In the genomic region with DNA sequence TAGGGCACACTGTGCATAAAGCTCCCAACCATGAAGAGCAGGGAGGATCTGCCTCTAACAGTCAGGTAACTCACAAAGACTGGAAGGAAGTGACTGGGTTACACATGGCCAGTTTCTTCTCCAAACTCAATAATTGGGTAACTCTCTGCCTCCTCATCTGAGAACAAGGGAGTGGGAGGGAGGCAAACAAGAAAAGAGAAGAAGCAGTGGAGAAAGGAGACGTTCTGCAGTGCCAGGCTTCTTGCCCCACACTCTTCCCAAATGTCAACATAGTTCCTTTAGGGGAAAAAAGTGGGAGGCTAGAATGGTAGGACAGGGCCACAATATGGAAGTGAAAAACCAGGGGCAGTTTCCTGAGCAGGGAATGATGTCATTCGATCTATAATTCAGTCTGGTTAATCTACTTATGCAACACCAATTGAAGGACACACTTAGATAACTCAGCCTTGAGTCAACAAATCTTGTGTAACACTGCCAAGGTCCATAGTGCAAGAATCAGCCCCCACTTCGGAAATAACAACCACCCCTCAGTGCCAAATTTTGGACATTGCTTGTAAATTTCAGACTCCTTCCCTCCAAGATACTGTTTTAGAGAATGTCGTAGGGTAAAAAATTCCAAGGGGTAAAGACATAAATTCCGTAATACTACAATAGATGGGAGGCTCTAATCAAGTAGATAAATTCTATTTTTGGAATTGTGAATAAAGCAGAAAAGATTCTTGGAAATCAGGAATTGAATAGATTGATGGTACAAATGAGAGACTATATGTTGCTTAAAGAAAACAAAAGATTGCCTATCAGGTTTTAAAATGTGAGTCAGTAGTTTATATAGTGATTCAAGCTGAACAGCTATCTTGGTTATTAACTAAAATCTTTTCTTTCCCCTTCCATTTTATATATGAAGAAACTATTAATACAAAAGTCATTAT, we compare ENCODE assay signal across 8 cellular contexts.
A peak's percentile ranks its signal among the peaks of the same experiment; 100 is the strongest.
DNase-seq lines count a peak whose midpoint lies in the region; ATAC-seq and TF ChIP-seq lines count a peak whose summit lies in the region.

No MANE protein-coding gene starts in this region.

- H3K4me1 Mint-ChIP-seq in activated CD8-positive, alpha-beta memory T cell treated with anti-CD3 and anti-CD28 coated beads, Interleukin-2, amount 10 ng/mL, durations not matched to agents 7 days and 5 days: peaks cover 45% of the 10 kb centered on the region

- DNase-seq in EH (ENCODE audit: low read depth) (peak; percentile 88), fibroblast of mammary gland (ENCODE audit: low read depth) (peak; percentile 92), psoas muscle (no peak), T-helper 9 cell (no peak)
- DNase-seq in activated CD8-positive, alpha-beta memory T cell treated with anti-CD3 and anti-CD28 coated beads, Interleukin-2, amount 10 ng/mL, durations not matched to agents 7 days and 5 days: no peak

- no peaks in the 10 kb centered on the region for H3K36me3 ChIP-seq in OCI-LY3 (replicated peaks; ENCODE audit: low read depth, low read length)
- no peaks in the 10 kb centered on the region for H3K36me3 ChIP-seq in psoas muscle (ENCODE audit: insufficient read depth in 1 of 2, low read depth in 1 of 2)

- H2AFZ ChIP-seq in OCI-LY3 (ENCODE audit: low read depth, low read length): no peak overlapping the region

- H3K79me2 ChIP-seq in OCI-LY3 (ENCODE audit: low read length): no peaks in the 10 kb centered on the region

- peaks cover 10% of the 10 kb centered on the region for H3K36me3 Mint-ChIP-seq in activated CD8-positive, alpha-beta memory T cell treated with anti-CD3 and anti-CD28 coated beads, Interleukin-2, amount 10 ng/mL, durations not matched to agents 7 days and 5 days

- 66 to 82% (median 76%) methylated on average over 5 of the region's 5 CpGs for WGBS in psoas muscle, 3 donors

- ATAC-seq in psoas muscle: peak; percentile 36 to 58 (median 52)
- ATAC-seq in GM18511 (IDR thresholded peaks at IDR 0.05; ENCODE audit: unreplicated experiment): no peak
- no peak for ATAC-seq in activated CD8-positive, alpha-beta memory T cell treated with anti-CD3 and anti-CD28 coated beads, Interleukin-2, amount 10 ng/mL, durations not matched to agents 7 days and 5 days
- ATAC-seq in GM19023 (IDR thresholded peaks at IDR 0.05; ENCODE audit: unreplicated experiment): no peak

- peak overlapping the region; percentile 16; the same call in 1 of the 2 replicates for H3K4me2 ChIP-seq in OCI-LY3 (ENCODE audit: low read length)

- no peak overlapping the region for H3K27ac Mint-ChIP-seq in activated CD8-positive, alpha-beta memory T cell treated with anti-CD3 and anti-CD28 coated beads, Interleukin-2, amount 10 ng/mL, durations not matched to agents 7 days and 5 days

- H3K9me3 Mint-ChIP-seq in activated CD8-positive, alpha-beta memory T cell treated with anti-CD3 and anti-CD28 coated beads, Interleukin-2, amount 10 ng/mL, durations not matched to agents 7 days and 5 days (ENCODE audit: low read depth): no peaks in the 10 kb centered on the region

- peaks cover 60% of the 10 kb centered on the region for H3K4me1 ChIP-seq in OCI-LY3 (ENCODE audit: low read length)
- H3K4me1 ChIP-seq in psoas muscle: peaks cover 42% of the 10 kb centered on the region

- H3K27ac ChIP-seq in OCI-LY3 (ENCODE audit: low read length) (no peak overlapping the region), psoas muscle (peak overlapping the region; percentile 92)

- no peak for TF ChIP-seq CTCF in OCI-LY3 (IDR thresholded peaks at IDR 0.05; ENCODE audit: low read depth, low read length)
- TF ChIP-seq CTCF in fibroblast of mammary gland (conservative IDR thresholded peaks at IDR 0.05; ENCODE audit: control insufficient read depth, insufficient read depth, low read depth, low read length): no peak
- no peak for TF ChIP-seq CTCF in psoas muscle (IDR thresholded peaks at IDR 0.05)

- no peaks in the 10 kb centered on the region for H3K9me3 ChIP-seq in OCI-LY3 (ENCODE audit: insufficient read depth, low read length)
- H3K9me3 ChIP-seq in psoas muscle: no peaks in the 10 kb centered on the region

- no peaks in the 10 kb centered on the region for H4K20me1 ChIP-seq in OCI-LY3 (ENCODE audit: insufficient read depth, low read length)

- intact Hi-C loops in psoas muscle (cut with DNase I): loop anchor here (5.0 to 10.0 kb wide), 2 partner anchors 40 to 658 kb away; no protein-coding TSS in a partner anchor

- CTCF ChIA-PET in activated CD8-positive, alpha-beta memory T cell treated with anti-CD3 and anti-CD28 coated beads, Interleukin-2, amount 10 ng/mL, durations not matched to agents 7 days and 5 days (lab: Charles Lee): no interaction called here

- no peak overlapping the region for H3K4me3 Mint-ChIP-seq in activated CD8-positive, alpha-beta memory T cell treated with anti-CD3 and anti-CD28 coated beads, Interleukin-2, amount 10 ng/mL, durations not matched to agents 7 days and 5 days

- H3K27me3 ChIP-seq in OCI-LY3 (ENCODE audit: low read depth, low read length) (no peaks in the 10 kb centered on the region), psoas muscle (ENCODE audit: insufficient read depth in 3 of 3, low read length in 2 of 3) (no peaks in the 10 kb centered on the region)

- no peak overlapping the region for H3K9ac ChIP-seq in OCI-LY3 (ENCODE audit: low read length)

- peaks cover 7% of the 10 kb centered on the region for H3K27me3 Mint-ChIP-seq in activated CD8-positive, alpha-beta memory T cell treated with anti-CD3 and anti-CD28 coated beads, Interleukin-2, amount 10 ng/mL, durations not matched to agents 7 days and 5 days

- no peak overlapping the region for H3K4me3 ChIP-seq in OCI-LY3 (ENCODE audit: low read length)
- H3K4me3 ChIP-seq in fibroblast of mammary gland (ENCODE audit: control insufficient read depth, low read depth, low read length): no peak overlapping the region
- no peak overlapping the region for H3K4me3 ChIP-seq in psoas muscle

Comparison
In these comparisons a context has a peak if more than half of its experiments do, and no peak if none do; other contexts are left out.
1. DNase-seq: peak in EH (single experiment) and fibroblast of mammary gland (single experiment); none in psoas muscle (0 of 2), T-helper 9 cell (single experiment) and activated CD8-positive, alpha-beta memory T cell treated with anti-CD3 and anti-CD28 coated beads, Interleukin-2, amount 10 ng/mL, durations not matched to agents 7 days and 5 days (single experiment).
2. ATAC-seq: peak in psoas muscle (4 of 4); none in GM18511 (single experiment), activated CD8-positive, alpha-beta memory T cell treated with anti-CD3 and anti-CD28 coated beads, Interleukin-2, amount 10 ng/mL, durations not matched to agents 7 days and 5 days (single experiment) and GM19023 (single experiment).